ENCODE assay signal across 20 cellular contexts in the genomic region with DNA sequence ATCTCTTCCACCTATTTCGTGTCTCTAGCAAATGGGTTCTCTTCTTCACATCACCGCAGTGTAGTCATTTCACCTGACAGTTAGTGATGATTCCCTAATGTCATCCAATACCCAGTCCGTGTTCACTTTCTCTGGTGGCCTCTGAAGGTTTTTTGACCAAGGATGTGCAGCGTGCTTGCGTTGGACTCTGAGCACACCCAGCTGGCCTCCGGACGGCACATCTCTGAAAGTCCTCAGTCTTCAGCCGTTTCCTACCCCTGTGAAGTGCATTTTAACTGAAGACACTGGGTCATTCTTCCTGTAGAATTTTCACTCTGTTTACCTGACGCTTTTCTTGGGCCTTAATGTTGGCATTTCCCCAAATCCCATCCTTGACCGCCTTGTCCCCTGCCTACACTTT.
"Had no signal": no experiment of that assay in that cellular context is flagged by ENCODE, and none has a peak within 500 bp of the region (broad histone marks: within the 10 kb centered on the region; RNA-seq: fewer than 3 reads in every experiment).

No MANE protein-coding gene starts in this region.

- H3K4me3 Mint-ChIP-seq: endodermal cell, naive B cell, nephron had no signal

- H3K4me1 ChIP-seq: right atrium auricular region had no signal

- H3K79me2 ChIP-seq: hepatocyte had no signal

- ATAC-seq: left colon; left ventricle myocardium superior; stimulated activated naive CD8-positive, alpha-beta T cell treated with anti-CD3 and anti-CD28 coated beads, Interleukin-15, Interleukin-2, amounts not matched to agents 100 U/mL and 50 U/mL, for 24 hours had no signal

- H3K9me3 Mint-ChIP-seq: nephron had no signal

- DNase-seq: cerebellar nuclear complex; effector CD4-positive, alpha-beta T cell; foreskin melanocyte; kidney; left colon; left ventricle myocardium superior; mesenchymal stem cell; naive B cell; small intestine; stimulated activated CD4-positive, alpha-beta T cell treated with anti-CD3 and anti-CD28 coated beads, Interleukin-2, amount 100 ng/mL, for 48 hours; stimulated activated naive CD8-positive, alpha-beta T cell treated with anti-CD3 and anti-CD28 coated beads, Interleukin-15, Interleukin-2, amounts not matched to agents 100 U/mL and 50 U/mL, for 24 hours; thyroid gland had no signal

- H3K4me3 ChIP-seq: hepatocyte, lung, ovary, right atrium auricular region, suprapubic skin, thyroid gland had no signal

- H3K27ac ChIP-seq: hepatocyte, neutrophil, ovary, right atrium auricular region, suprapubic skin, thyroid gland had no signal

- H3K36me3 Mint-ChIP-seq: naive B cell had no signal

- H3K4me2 ChIP-seq: hepatocyte had no signal

- H3K27me3 ChIP-seq: hepatocyte, neutrophil, ovary, right atrium auricular region, thyroid gland had no signal

- H3K9me3 ChIP-seq: neutrophil, ovary, right atrium auricular region, suprapubic skin, thyroid gland had no signal

- H3K27ac Mint-ChIP-seq: endodermal cell, naive B cell, nephron had no signal

- H3K4me1 Mint-ChIP-seq: nephron had no signal

- H2AFZ ChIP-seq: hepatocyte had no signal

- H3K36me3 ChIP-seq: neutrophil, ovary, right atrium auricular region, suprapubic skin, thyroid gland had no signal
